ENCODE assay signal across 1 cellular context in genomic region chr4:168604496-168605373, GRCh38.
TF ChIP-seq lines count a peak whose summit lies in the region.

No MANE protein-coding gene starts in this region.

TF ChIP-seq in HEK293, 187 proteins besides CTCF, POLR2A, EP300 and RAD21 (continued from another document):
- no peak for TF ChIP-seq ZNF704 (tag by site-specific recombination; IDR thresholded peaks at IDR 0.05)
- TF ChIP-seq ZNF394 (tag by site-specific recombination; IDR thresholded peaks at IDR 0.05; ENCODE audit: borderline replicate concordance), result 0 out of 2 replicates have a peak, but pooled peaks have one; percentile 13
- no peak for TF ChIP-seq GLI2 (tag by site-specific recombination; IDR thresholded peaks at IDR 0.05; ENCODE audit: borderline replicate concordance, low read depth)
- TF ChIP-seq PRDM1 (tag by site-specific recombination; IDR thresholded peaks at IDR 0.05), result peak; percentile 43; the same call in 1 of the 2 replicates
- no peak for TF ChIP-seq ZNF10 (tag by site-specific recombination; IDR thresholded peaks at IDR 0.05)
- TF ChIP-seq IKZF3 (tag by site-specific recombination; IDR thresholded peaks at IDR 0.05), result peak; percentile 20; the same call in 1 of the 2 replicates
- TF ChIP-seq ZNF792 (tag by site-specific recombination; IDR thresholded peaks at IDR 0.05), result no peak
- no peak for TF ChIP-seq ZNF211 (tag by site-specific recombination; IDR thresholded peaks at IDR 0.05; ENCODE audit: low read depth)
- no peak for TF ChIP-seq ZNF280D (tag by site-specific recombination; IDR thresholded peaks at IDR 0.05)
- no peak for TF ChIP-seq ZNF362 (tag by site-specific recombination; IDR thresholded peaks at IDR 0.05)
- TF ChIP-seq ZNF501 (tag by site-specific recombination; IDR thresholded peaks at IDR 0.05), result no peak
- no peak for TF ChIP-seq ZNF560 (tag by site-specific recombination; IDR thresholded peaks at IDR 0.05; ENCODE audit: borderline replicate concordance)
- no peak for TF ChIP-seq ZNF580 (tag by site-specific recombination; IDR thresholded peaks at IDR 0.05)
- no peak for TF ChIP-seq ZNF140 (tag by site-specific recombination; IDR thresholded peaks at IDR 0.05)
- TF ChIP-seq ZNF16 (tag by site-specific recombination; IDR thresholded peaks at IDR 0.05; ENCODE audit: low read depth), result no peak
- no peak for TF ChIP-seq ZNF692 (tag by site-specific recombination; IDR thresholded peaks at IDR 0.05)
- TF ChIP-seq ZBTB10 (tag by site-specific recombination; IDR thresholded peaks at IDR 0.05), result no peak
- no peak for TF ChIP-seq SALL2 (tag by site-specific recombination; IDR thresholded peaks at IDR 0.05; ENCODE audit: borderline replicate concordance)
- no peak for TF ChIP-seq ZSCAN16 (tag by site-specific recombination; IDR thresholded peaks at IDR 0.05)
- TF ChIP-seq ZNF174 (tag by site-specific recombination; IDR thresholded peaks at IDR 0.05), result no peak
- TF ChIP-seq ZNF600 (tag by site-specific recombination; IDR thresholded peaks at IDR 0.05), result peak; percentile 92
- TF ChIP-seq ZNF488 (tag by site-specific recombination; IDR thresholded peaks at IDR 0.05), result no peak
- TF ChIP-seq ZNF777 (tag by site-specific recombination; IDR thresholded peaks at IDR 0.05; ENCODE audit: borderline replicate concordance), result no peak
- no peak for TF ChIP-seq ZNF112 (tag by site-specific recombination; IDR thresholded peaks at IDR 0.05)
- no peak for TF ChIP-seq KLF7 (tag by site-specific recombination; IDR thresholded peaks at IDR 0.05; ENCODE audit: borderline replicate concordance)
- no peak for TF ChIP-seq ZNF585B (tag by site-specific recombination; IDR thresholded peaks at IDR 0.05)
- peak; percentile 73 for TF ChIP-seq SP7 (tag by site-specific recombination; IDR thresholded peaks at IDR 0.05)
- no peak for TF ChIP-seq ZNF610 (tag by site-specific recombination; IDR thresholded peaks at IDR 0.05; ENCODE audit: borderline replicate concordance)
- TF ChIP-seq ZNF26 (tag by site-specific recombination; IDR thresholded peaks at IDR 0.05), result no peak
- TF ChIP-seq ZFHX2 (tag by site-specific recombination; conservative IDR thresholded peaks at IDR 0.05), result no peak
- no peak for TF ChIP-seq ATF2 (tag by site-specific recombination; IDR thresholded peaks at IDR 0.05; ENCODE audit: low read depth)
- TF ChIP-seq KLF9 (tag by site-specific recombination; IDR thresholded peaks at IDR 0.05; ENCODE audit: low read depth), result no peak
- TF ChIP-seq ZNF654 (tag by site-specific recombination; IDR thresholded peaks at IDR 0.05; ENCODE audit: low read depth), result no peak
- no peak for TF ChIP-seq ZNF18 (tag by site-specific recombination; IDR thresholded peaks at IDR 0.05)
- TF ChIP-seq ZNF391 (tag by site-specific recombination; IDR thresholded peaks at IDR 0.05; ENCODE audit: borderline replicate concordance, low read depth), result no peak
- no peak for TF ChIP-seq ZNF155 (tag by site-specific recombination; IDR thresholded peaks at IDR 0.05)
- no peak for TF ChIP-seq ZNF548 (tag by site-specific recombination; IDR thresholded peaks at IDR 0.05)
- TF ChIP-seq ZNF768 (tag by site-specific recombination; IDR thresholded peaks at IDR 0.05), result no peak
- TF ChIP-seq ZNF24 (tag by site-specific recombination; IDR thresholded peaks at IDR 0.05), result no peak
